In genomic region chr11:68121067-68121899, GRCh38 we compare ENCODE assay signal across 8 cellular contexts. TPM values are rescaled to one million over a fixed set of nuclear protein-coding genes. Genes with fewer than 3 reads are reported as not detected.
DNase-seq lines count a peak whose midpoint lies in the region; ATAC-seq and TF ChIP-seq lines count a peak whose summit lies in the region.

Gene CHKA, minus strand, starts transcription at chr11:68121388. Its CDS starts 211 bp downstream, at chr11:68121177.

- H3K4me1 Mint-ChIP-seq in activated CD4-positive, alpha-beta T cell treated with anti-CD3 and anti-CD28 coated beads, Interleukin-2, amount 10 ng/mL, durations not matched to agents 24 days and 14 days, result peaks cover 6% of the 10 kb centered on the region

- H3K9me3 ChIP-seq in colonic mucosa, result no peaks in the 10 kb centered on the region

- H3K4me3 Mint-ChIP-seq in activated CD4-positive, alpha-beta T cell treated with anti-CD3 and anti-CD28 coated beads, Interleukin-2, amount 10 ng/mL, durations not matched to agents 24 days and 14 days, result peak within 1 kb of the TSS; percentile 87

- H3K4me1 ChIP-seq in colonic mucosa, result peaks cover 25% of the 10 kb centered on the region

- H3K9me3 Mint-ChIP-seq in activated CD4-positive, alpha-beta T cell treated with anti-CD3 and anti-CD28 coated beads, Interleukin-2, amount 10 ng/mL, durations not matched to agents 24 days and 14 days, result no peaks in the 10 kb centered on the region

- TF ChIP-seq CTCF in BJ (IDR thresholded peaks at IDR 0.05; ENCODE audit: insufficient read depth, low read depth, low read length) (no peak), colonic mucosa (IDR thresholded peaks at IDR 0.05) (no peak)

- H3K27ac Mint-ChIP-seq in activated CD4-positive, alpha-beta T cell treated with anti-CD3 and anti-CD28 coated beads, Interleukin-2, amount 10 ng/mL, durations not matched to agents 24 days and 14 days, result peak within 1 kb of the TSS; percentile 84

- peak within 1 kb of the TSS; percentile 89 to 95 for H3K9ac ChIP-seq in colonic mucosa (ENCODE audit: low read depth in 2 of 2, low read length in 2 of 2)

- intact Hi-C loops in activated CD4-positive, alpha-beta T cell treated with anti-CD3 and anti-CD28 coated beads, Interleukin-2, amount 10 ng/mL, durations not matched to agents 24 days and 14 days (cut with micrococcal nuclease), result loop anchor here (5.0 kb wide), 1 partner anchor 89 kb away; the partner anchor contains the start of gene NDUFS8
- intact Hi-C loops in colonic mucosa (cut with DNase I), result no loop called here
- intact Hi-C loops in left colon (cut with DNase I, micrococcal nuclease), result no loop called here

- no peaks in the 10 kb centered on the region for H3K27me3 ChIP-seq in BJ (ENCODE audit: control insufficient read depth, insufficient read depth, low read length)
- no peaks in the 10 kb centered on the region for H3K27me3 ChIP-seq in colonic mucosa

- H3K36me3 Mint-ChIP-seq in activated CD4-positive, alpha-beta T cell treated with anti-CD3 and anti-CD28 coated beads, Interleukin-2, amount 10 ng/mL, durations not matched to agents 24 days and 14 days (ENCODE audit: low read depth), result peaks cover 4% of the 10 kb centered on the region

- peaks cover 12% of the 10 kb centered on the region for H3K27me3 Mint-ChIP-seq in activated CD4-positive, alpha-beta T cell treated with anti-CD3 and anti-CD28 coated beads, Interleukin-2, amount 10 ng/mL, durations not matched to agents 24 days and 14 days

- H3K27ac ChIP-seq in colonic mucosa, result peak within 1 kb of the TSS; percentile 98

- CTCF ChIA-PET in BJ (lab: Yijun Ruan, JAX), result interaction anchor here (0.6 to 1.6 kb wide), 2 partner anchors 50 to 88 kb away, joined by 3 to 5 read pairs; no protein-coding TSS in a partner anchor

- peak; percentile 82 for ATAC-seq in HG03432 (IDR thresholded peaks at IDR 0.05; ENCODE audit: unreplicated experiment)
- ATAC-seq in left colon, result peak; percentile 77

- POLR2A ChIA-PET in BJ (lab: Charles Lee), result no interaction called here

- peak; percentile 22 for DNase-seq in BJ (ENCODE audit: low read depth)
- DNase-seq in GM19238 (ENCODE audit: insufficient read length, low spot score), result peak; percentile 96
- DNase-seq in NCI-H510A treated with DMSO at 0.1 percent for 48 hours (lab: John Stamatoyannopoulos, UW), result peak; percentile 97
- DNase-seq in activated CD4-positive, alpha-beta T cell treated with anti-CD3 and anti-CD28 coated beads, Interleukin-2, amount 10 ng/mL, durations not matched to agents 24 days and 14 days, result peak; percentile 97
- DNase-seq in colonic mucosa, result peak; percentile 92
- peak; percentile 92 to 93 for DNase-seq in left colon
- peak; percentile 79 to 90 for DNase-seq in stimulated activated CD4-positive, alpha-beta T cell treated with anti-CD3 and anti-CD28 coated beads, Interleukin-1b, Interleukin-23, amount 100 ng/mL, for 4 hours (ENCODE audit: low read depth in 2 of 2)

- H3K4me3 ChIP-seq in BJ (ENCODE audit: low read depth, low read length), result peak within 1 kb of the TSS; percentile 44
- H3K4me3 ChIP-seq in colonic mucosa, result peak within 1 kb of the TSS; percentile 61

- H3K36me3 ChIP-seq in BJ (ENCODE audit: control insufficient read depth, insufficient read depth, low read length) (no peaks in the 10 kb centered on the region; the same call in 1 of the 2 replicates), colonic mucosa (no peaks in the 10 kb centered on the region)

RNA-seq across cellular contexts. Expression of gene CHKA, which starts in this region (rescaled TPM):
- 5.9 and 7.0 TPM in 2 replicates for polyA plus RNA-seq in BJ (2011; rRNA removed)
- 5.6 and 9.0 TPM in 2 replicates for polyA minus RNA-seq in BJ (2011; rRNA and poly(A)+ RNA removed)
- 15.1 TPM in 2 replicates for total RNA-seq in activated CD4-positive, alpha-beta T cell treated with anti-CD3 and anti-CD28 coated beads, Interleukin-2, amount 10 ng/mL, durations not matched to agents 24 days and 14 days
- total RNA-seq in colonic mucosa, result 10 to 100 TPM; 50.1 to 83.7 TPM
- 10 to 100 TPM; 47.6 to 87.4 TPM for total RNA-seq in left colon

Comparison
In these comparisons a context has a peak if more than half of its experiments do, and no peak if none do; other contexts are left out.
1. Peak in every context shown above with its lines: DNase-seq, ATAC-seq, H3K4me3 ChIP-seq and H3K27ac ChIP-seq.
2. DNase-seq: peak in every context shown above with its lines; median percentile 97 in NCI-H510A treated with DMSO at 0.1 percent for 48 hours; 97 in activated CD4-positive, alpha-beta T cell treated with anti-CD3 and anti-CD28 coated beads, Interleukin-2, amount 10 ng/mL, durations not matched to agents 24 days and 14 days; 96 in GM19238; 92 in left colon; 92 in colonic mucosa; 84 in stimulated activated CD4-positive, alpha-beta T cell treated with anti-CD3 and anti-CD28 coated beads, Interleukin-1b, Interleukin-23, amount 100 ng/mL, for 4 hours; 22 in BJ.